8 cellular contexts compared by ENCODE assay signal in the genomic region with DNA sequence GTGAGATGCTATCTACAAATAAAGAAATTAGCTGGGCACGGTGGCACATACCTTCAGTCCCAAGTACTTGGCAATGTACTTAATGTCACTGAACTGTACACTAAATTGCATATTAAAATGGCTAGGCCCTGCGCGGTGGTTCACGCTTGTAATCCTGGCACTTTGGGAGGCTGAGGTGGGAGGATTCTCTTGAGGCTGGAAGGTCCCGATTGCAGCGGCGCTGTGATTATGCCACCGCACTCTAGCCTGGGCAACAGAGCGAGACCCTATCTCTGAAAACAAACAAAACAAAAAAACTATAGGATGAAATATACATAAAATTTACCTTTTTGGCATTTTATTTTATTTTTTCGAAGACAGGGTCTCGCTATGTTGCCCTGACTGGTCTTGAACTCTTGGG. TPM values are rescaled to one million over a fixed set of nuclear protein-coding genes. Genes with fewer than 3 reads are reported as not detected.
A peak's percentile ranks its signal among the peaks of the same experiment; 100 is the strongest.
DNase-seq lines count a peak whose midpoint lies in the region; ATAC-seq, FAIRE-seq and TF ChIP-seq lines count a peak whose summit lies in the region.

No MANE protein-coding gene starts in this region.

- peaks cover 27% of the 10 kb centered on the region for H3K4me1 Mint-ChIP-seq in activated naive CD4-positive, alpha-beta T cell treated with anti-CD3 and anti-CD28 coated beads, Interleukin-2, amount 10 ng/mL, durations not matched to agents 7 days and 5 days
- peaks cover 13% of the 10 kb centered on the region for H3K4me1 Mint-ChIP-seq in activated naive CD8-positive, alpha-beta T cell treated with anti-CD3 and anti-CD28 coated beads, Interleukin-2, amount 10 ng/mL, durations not matched to agents 7 days and 5 days

- H3K27me3 ChIP-seq in HepG2 (ENCODE audit: control insufficient read depth in 1 of 2, insufficient read depth in 2 of 2, low read length in 2 of 2) (no peaks in the 10 kb centered on the region; a peak in 1 of 5 replicates), thoracic aorta (replicated peaks; ENCODE audit: insufficient read depth) (no peaks in the 10 kb centered on the region)

- peak overlapping the region; percentile 80 for H3K4me2 ChIP-seq in HepG2 (ENCODE audit: low read depth, low read length)

- TF ChIP-seq RAD21 in HepG2 (CRISPR knock-in tag; IDR thresholded peaks at IDR 0.05) = no peak

- intact Hi-C loops in HepG2 (cut with micrococcal nuclease; ENCODE audit: unreplicated experiment) = no loop called here

- no TSS peak for BruUV-seq in HepG2 (replicated peaks; lab: Mats Ljungman, UMichigan)

- peak overlapping the region; percentile 100 for H3K9ac ChIP-seq in HepG2 (ENCODE audit: insufficient read depth, low read depth, low read length)

- no peak for TF ChIP-seq POLR2A in HepG2 (IDR thresholded peaks at IDR 0.05; ENCODE audit: insufficient read depth in 1 of 2, low read depth in 2 of 2, low read length in 2 of 2)

- CTCF ChIA-PET in activated naive CD4-positive, alpha-beta T cell treated with anti-CD3 and anti-CD28 coated beads, Interleukin-2, amount 10 ng/mL, durations not matched to agents 7 days and 5 days (lab: Charles Lee) = interaction anchor here (1.9 kb wide), 1 partner anchor 78 kb away, joined by 6 read pairs; no protein-coding TSS in a partner anchor
- CTCF ChIA-PET in HepG2 (lab: Yijun Ruan, JAX; ENCODE audit: low intra/inter-chr PET ratio, low total read pairs) = no interaction called here

- in situ Hi-C loops in HepG2 (cut with HindIII; ENCODE audit: extremely low pct_ligation_motif_present, low pct_unique_long_range_greater_than_20kb) = no loop called here

- H3K27me3 Mint-ChIP-seq in activated naive CD4-positive, alpha-beta T cell treated with anti-CD3 and anti-CD28 coated beads, Interleukin-2, amount 10 ng/mL, durations not matched to agents 7 days and 5 days = no peaks in the 10 kb centered on the region
- H3K27me3 Mint-ChIP-seq in activated naive CD8-positive, alpha-beta T cell treated with anti-CD3 and anti-CD28 coated beads, Interleukin-2, amount 10 ng/mL, durations not matched to agents 7 days and 5 days = no peaks in the 10 kb centered on the region

- peak overlapping the region; percentile 98 for H3K27ac Mint-ChIP-seq in activated naive CD4-positive, alpha-beta T cell treated with anti-CD3 and anti-CD28 coated beads, Interleukin-2, amount 10 ng/mL, durations not matched to agents 7 days and 5 days
- peak overlapping the region; percentile 97 for H3K27ac Mint-ChIP-seq in activated naive CD8-positive, alpha-beta T cell treated with anti-CD3 and anti-CD28 coated beads, Interleukin-2, amount 10 ng/mL, durations not matched to agents 7 days and 5 days

- H3K27ac ChIP-seq in HepG2 (ENCODE audit: extremely low read length, insufficient read depth, low read length) (no peak overlapping the region), thoracic aorta (no peak overlapping the region)

- H2AFZ ChIP-seq in HepG2 (ENCODE audit: low read length) = no peak overlapping the region

- peaks cover 2 to 15% of the 10 kb centered on the region in 2 experiments; a peak in 3 of 5 replicates for H3K36me3 ChIP-seq in HepG2 (replicated peaks in 1 of 2; ENCODE audit: control insufficient read depth in 1 of 2, insufficient read depth in 2 of 2, low read length in 2 of 2)
- H3K36me3 ChIP-seq in thoracic aorta = no peaks in the 10 kb centered on the region

- WGBS in HepG2 (ENCODE audit: low lambda C conversion rate) = 96% methylated on average over 11 of the region's 11 CpGs

- H3K4me3 ChIP-seq in HepG2 (replicated peaks in 1 of 3; ENCODE audit: insufficient read depth in 1 of 3, low read depth in 2 of 3, low read length in 3 of 3) (peak overlapping the region; percentile 96 to 98 (median 97)), thoracic aorta (peak overlapping the region; percentile 99)

- no peak for DNase-seq in activated naive CD4-positive, alpha-beta T cell treated with anti-CD3 and anti-CD28 coated beads, Interleukin-2, amount 10 ng/mL, durations not matched to agents 7 days and 5 days
- DNase-seq in activated naive CD4-positive, alpha-beta T cell (lab: John Stamatoyannopoulos, UW) = no peak
- no peak for DNase-seq in activated naive CD8-positive, alpha-beta T cell treated with anti-CD3 and anti-CD28 coated beads, Interleukin-2, amount 10 ng/mL, durations not matched to agents 7 days and 5 days
- DNase-seq in HepG2 (ENCODE audit: low spot score) (no peak), thoracic aorta (ENCODE audit: low spot score) (no peak), COLO668 (lab: John Stamatoyannopoulos, UW; ENCODE audit: unreplicated experiment) (no peak), hepatic stellate cell (ENCODE audit: low spot score) (no peak), NCI-H1105 treated with DMSO at 0.1 percent for 48 hours (lab: John Stamatoyannopoulos, UW) (no peak)

- no peaks in the 10 kb centered on the region for H3K9me3 Mint-ChIP-seq in activated naive CD4-positive, alpha-beta T cell treated with anti-CD3 and anti-CD28 coated beads, Interleukin-2, amount 10 ng/mL, durations not matched to agents 7 days and 5 days
- no peaks in the 10 kb centered on the region for H3K9me3 Mint-ChIP-seq in activated naive CD8-positive, alpha-beta T cell treated with anti-CD3 and anti-CD28 coated beads, Interleukin-2, amount 10 ng/mL, durations not matched to agents 7 days and 5 days

- ATAC-seq in activated naive CD8-positive, alpha-beta T cell treated with anti-CD3 and anti-CD28 coated beads, Interleukin-2, amount 10 ng/mL, durations not matched to agents 7 days and 5 days (ENCODE audit: low read depth) = no peak
- ATAC-seq in HepG2 = no peak
- ATAC-seq in thoracic aorta (ENCODE audit: insufficient number of reproducible peaks, low FRiP score, low read depth) = no peak

- peaks cover 7% of the 10 kb centered on the region for H3K36me3 Mint-ChIP-seq in activated naive CD4-positive, alpha-beta T cell treated with anti-CD3 and anti-CD28 coated beads, Interleukin-2, amount 10 ng/mL, durations not matched to agents 7 days and 5 days
- H3K36me3 Mint-ChIP-seq in activated naive CD8-positive, alpha-beta T cell treated with anti-CD3 and anti-CD28 coated beads, Interleukin-2, amount 10 ng/mL, durations not matched to agents 7 days and 5 days = peaks cover 8% of the 10 kb centered on the region

- peaks cover 26% of the 10 kb centered on the region for H4K20me1 ChIP-seq in HepG2 (ENCODE audit: insufficient read depth, low read length)

- peak overlapping the region; percentile 79 for H3K4me3 Mint-ChIP-seq in activated naive CD4-positive, alpha-beta T cell treated with anti-CD3 and anti-CD28 coated beads, Interleukin-2, amount 10 ng/mL, durations not matched to agents 7 days and 5 days
- H3K4me3 Mint-ChIP-seq in activated naive CD8-positive, alpha-beta T cell treated with anti-CD3 and anti-CD28 coated beads, Interleukin-2, amount 10 ng/mL, durations not matched to agents 7 days and 5 days = peak overlapping the region; percentile 79

- TF ChIP-seq EP300 in HepG2 (IDR thresholded peaks at IDR 0.05; ENCODE audit: low read depth in 2 of 2, low read length in 2 of 2) (no peak), HepG2 (CRISPR knock-in tag; IDR thresholded peaks at IDR 0.05; ENCODE audit: borderline replicate concordance) (no peak)

- peaks cover 46% of the 10 kb centered on the region for H3K79me2 ChIP-seq in HepG2 (ENCODE audit: insufficient read depth, low read length)

- H3K4me1 ChIP-seq in HepG2 (ENCODE audit: insufficient read depth, low read length) (peaks cover 41% of the 10 kb centered on the region), thoracic aorta (ENCODE audit: control insufficient read depth in 1 of 2, low read depth in 2 of 2) (peaks cover 21 to 34% of the 10 kb centered on the region in 2 donors)

- FAIRE-seq in HepG2 (lab: Jason Lieb, UNC) = no peak

- TF ChIP-seq CTCF in HepG2 (CRISPR knock-in tag; IDR thresholded peaks at IDR 0.05) (no peak), thoracic aorta (IDR thresholded peaks at IDR 0.05) (no peak)

- H3K9me3 ChIP-seq in HepG2 (ENCODE audit: low read length) (no peaks in the 10 kb centered on the region), thoracic aorta (no peaks in the 10 kb centered on the region)

- POLR2A ChIA-PET in activated naive CD8-positive, alpha-beta T cell treated with anti-CD3 and anti-CD28 coated beads, Interleukin-2, amount 10 ng/mL, durations not matched to agents 7 days and 5 days (lab: Charles Lee) = interaction anchor here (1.4 to 3.7 kb wide), 3 partner anchors 53 to 783 kb away, joined by 4 to 38 read pairs (median 5); a partner anchor contains a TSS
- POLR2A ChIA-PET in HepG2 (lab: Yijun Ruan, JAX) = interaction anchor here (0.8 to 1.7 kb wide), 5 partner anchors 13 to 242 kb away, joined by 3 to 9 read pairs (median 6); a partner anchor contains a TSS

RNA-seq across cellular contexts. Expression of a gene that starts 1.5 kb away (rescaled TPM):
- total RNA-seq in activated naive CD8-positive, alpha-beta T cell treated with anti-CD3 and anti-CD28 coated beads, Interleukin-2, amount 10 ng/mL, durations not matched to agents 7 days and 5 days = 100 to 1,000 TPM; 152 to 154 TPM
- total RNA-seq in HepG2 (2016; rRNA removed; fragmentation: Illumina TruSeq; extraction: Trizol) (241 and 244 TPM in 2 replicates), thoracic aorta (100 to 1,000 TPM in 1 of 2 donors, 10 to 100 TPM in 1; 94.0 to 150 TPM)
- 49.6 and 52.0 TPM in 2 replicates for total RNA-seq in HepG2 (2016; cell fraction: cytosol; rRNA removed; fragmentation: Illumina TruSeq; extraction: Trizol; ENCODE audit: low read depth)
- total RNA-seq in HepG2 (2016; cell fraction: insoluble cytoplasmic fraction; rRNA removed; fragmentation: Illumina TruSeq; extraction: Trizol) = 219 and 236 TPM in 2 replicates
- total RNA-seq in HepG2 (2016; cell fraction: membrane; rRNA removed; fragmentation: Illumina TruSeq; extraction: Trizol) = 63.0 and 67.9 TPM in 2 replicates
- total RNA-seq in HepG2 (2016; cell fraction: nucleus; rRNA removed; fragmentation: Illumina TruSeq; extraction: Trizol) = 134 and 151 TPM in 2 replicates
- polyA plus RNA-seq in HepG2 (2011; rRNA removed) = 91.2 and 92.2 TPM in 2 replicates
- polyA plus RNA-seq in HepG2 (2011; cell fraction: cytosol; rRNA removed) = 70.3 and 78.7 TPM in 2 replicates
- 243 and 250 TPM in 2 replicates for polyA plus RNA-seq in HepG2 (2011; cell fraction: nucleus; rRNA removed)
- polyA plus RNA-seq in HepG2 (2012) = 151 and 176 TPM in 2 replicates
- 11.2 and 14.3 TPM in 2 replicates for polyA plus RNA-seq in HepG2 (2016; cell fraction: cytosol; fragmentation: Illumina TruSeq; extraction: Trizol; ENCODE audit: low read depth)
- 177 and 198 TPM in 2 replicates for polyA plus RNA-seq in HepG2 (2016; cell fraction: insoluble cytoplasmic fraction; fragmentation: Illumina TruSeq; extraction: Trizol; ENCODE audit: low read depth)
- polyA plus RNA-seq in HepG2 (2016; cell fraction: membrane; fragmentation: Illumina TruSeq; extraction: Trizol; ENCODE audit: low read depth) = 27.4 and 32.0 TPM in 2 replicates
- polyA plus RNA-seq in HepG2 (2016; cell fraction: nucleus; fragmentation: Illumina TruSeq; extraction: Trizol; ENCODE audit: insufficient read depth, low read depth) = 244 and 264 TPM in 2 replicates
- 152 and 244 TPM in 2 replicates for polyA minus RNA-seq in HepG2 (2011; rRNA and poly(A)+ RNA removed; ENCODE audit: low replicate concordance)
- polyA minus RNA-seq in HepG2 (2011; cell fraction: cytosol; rRNA and poly(A)+ RNA removed) = 100 and 101 TPM in 2 replicates
- polyA minus RNA-seq in HepG2 (2011; cell fraction: nucleus; rRNA and poly(A)+ RNA removed) = 124 and 130 TPM in 2 replicates

RNA-seq across cellular contexts. Expression of a gene that starts 38.9 kb away (rescaled TPM):
- total RNA-seq in activated naive CD8-positive, alpha-beta T cell treated with anti-CD3 and anti-CD28 coated beads, Interleukin-2, amount 10 ng/mL, durations not matched to agents 7 days and 5 days = 10 to 100 TPM; 18.6 to 22.1 TPM
- total RNA-seq in HepG2 (2016; rRNA removed; fragmentation: Illumina TruSeq; extraction: Trizol) (20.6 and 33.7 TPM in 2 replicates), thoracic aorta (10 to 100 TPM in 1 of 2 donors, 1 to 10 TPM in 1; 6.5 to 29.6 TPM)
- 10.1 and 10.2 TPM in 2 replicates for total RNA-seq in HepG2 (2016; cell fraction: cytosol; rRNA removed; fragmentation: Illumina TruSeq; extraction: Trizol; ENCODE audit: low read depth)
- total RNA-seq in HepG2 (2016; cell fraction: insoluble cytoplasmic fraction; rRNA removed; fragmentation: Illumina TruSeq; extraction: Trizol) = 22.2 and 35.3 TPM in 2 replicates
- total RNA-seq in HepG2 (2016; cell fraction: membrane; rRNA removed; fragmentation: Illumina TruSeq; extraction: Trizol) = 13.0 and 13.3 TPM in 2 replicates
- total RNA-seq in HepG2 (2016; cell fraction: nucleus; rRNA removed; fragmentation: Illumina TruSeq; extraction: Trizol) = 18.8 and 19.1 TPM in 2 replicates
- 45.2 and 46.2 TPM in 2 replicates for polyA plus RNA-seq in HepG2 (2011; rRNA removed)
- 17.4 and 28.0 TPM in 2 replicates for polyA plus RNA-seq in HepG2 (2011; cell fraction: cytosol; rRNA removed)
- 34.3 and 35.3 TPM in 2 replicates for polyA plus RNA-seq in HepG2 (2011; cell fraction: nucleus; rRNA removed)
- polyA plus RNA-seq in HepG2 (2012) = 22.7 and 25.0 TPM in 2 replicates
- polyA plus RNA-seq in HepG2 (2016; cell fraction: cytosol; fragmentation: Illumina TruSeq; extraction: Trizol; ENCODE audit: low read depth) = 8.9 and 11.6 TPM in 2 replicates
- 46.0 and 46.5 TPM in 2 replicates for polyA plus RNA-seq in HepG2 (2016; cell fraction: insoluble cytoplasmic fraction; fragmentation: Illumina TruSeq; extraction: Trizol; ENCODE audit: low read depth)
- 14.2 and 16.9 TPM in 2 replicates for polyA plus RNA-seq in HepG2 (2016; cell fraction: membrane; fragmentation: Illumina TruSeq; extraction: Trizol; ENCODE audit: low read depth)
- 34.2 and 34.5 TPM in 2 replicates for polyA plus RNA-seq in HepG2 (2016; cell fraction: nucleus; fragmentation: Illumina TruSeq; extraction: Trizol; ENCODE audit: insufficient read depth, low read depth)
- 102 and 111 TPM in 2 replicates for polyA minus RNA-seq in HepG2 (2011; rRNA and poly(A)+ RNA removed; ENCODE audit: low replicate concordance)
- 18.2 and 21.3 TPM in 2 replicates for polyA minus RNA-seq in HepG2 (2011; cell fraction: cytosol; rRNA and poly(A)+ RNA removed)
- polyA minus RNA-seq in HepG2 (2011; cell fraction: nucleus; rRNA and poly(A)+ RNA removed) = 8.0 and 15.6 TPM in 2 replicates

RNA-seq across cellular contexts. Expression of a gene that starts 50.3 kb away (rescaled TPM):
- total RNA-seq in activated naive CD8-positive, alpha-beta T cell treated with anti-CD3 and anti-CD28 coated beads, Interleukin-2, amount 10 ng/mL, durations not matched to agents 7 days and 5 days = 10 to 100 TPM; 49.5 to 51.1 TPM
- total RNA-seq in HepG2 (2016; rRNA removed; fragmentation: Illumina TruSeq; extraction: Trizol) = 3.7 and 6.4 TPM in 2 replicates
- total RNA-seq in HepG2 (2016; cell fraction: cytosol; rRNA removed; fragmentation: Illumina TruSeq; extraction: Trizol; ENCODE audit: low read depth) = 1.4 and 1.5 TPM in 2 replicates
- total RNA-seq in HepG2 (2016; cell fraction: insoluble cytoplasmic fraction; rRNA removed; fragmentation: Illumina TruSeq; extraction: Trizol) = 3.5 and 6.3 TPM in 2 replicates
- 3.9 and 4.8 TPM in 2 replicates for total RNA-seq in HepG2 (2016; cell fraction: membrane; rRNA removed; fragmentation: Illumina TruSeq; extraction: Trizol)
- total RNA-seq in HepG2 (2016; cell fraction: nucleus; rRNA removed; fragmentation: Illumina TruSeq; extraction: Trizol) = 5.8 and 6.9 TPM in 2 replicates
- polyA plus RNA-seq in HepG2 (2011; rRNA removed) = 15.8 and 17.0 TPM in 2 replicates
- 14.4 and 28.9 TPM in 2 replicates for polyA plus RNA-seq in HepG2 (2011; cell fraction: cytosol; rRNA removed)
- 16.3 and 21.2 TPM in 2 replicates for polyA plus RNA-seq in HepG2 (2011; cell fraction: nucleus; rRNA removed)
- 8.1 and 11.8 TPM in 2 replicates for polyA plus RNA-seq in HepG2 (2012)
- polyA plus RNA-seq in HepG2 (2016; cell fraction: cytosol; fragmentation: Illumina TruSeq; extraction: Trizol; ENCODE audit: low read depth) = 3.3 and 4.7 TPM in 2 replicates
- polyA plus RNA-seq in HepG2 (2016; cell fraction: insoluble cytoplasmic fraction; fragmentation: Illumina TruSeq; extraction: Trizol; ENCODE audit: low read depth) = 5.7 and 8.1 TPM in 2 replicates
- polyA plus RNA-seq in HepG2 (2016; cell fraction: membrane; fragmentation: Illumina TruSeq; extraction: Trizol; ENCODE audit: low read depth) = 5.6 and 6.2 TPM in 2 replicates
- polyA plus RNA-seq in HepG2 (2016; cell fraction: nucleus; fragmentation: Illumina TruSeq; extraction: Trizol; ENCODE audit: insufficient read depth, low read depth) = 21.2 and 23.6 TPM in 2 replicates
- 12.0 and 35.8 TPM in 2 replicates for polyA minus RNA-seq in HepG2 (2011; rRNA and poly(A)+ RNA removed; ENCODE audit: low replicate concordance)
- 12.9 and 20.5 TPM in 2 replicates for polyA minus RNA-seq in HepG2 (2011; cell fraction: cytosol; rRNA and poly(A)+ RNA removed)
- 5.7 TPM in 2 replicates for polyA minus RNA-seq in HepG2 (2011; cell fraction: nucleus; rRNA and poly(A)+ RNA removed)
- total RNA-seq in thoracic aorta = 10 to 100 TPM; 18.7 to 19.1 TPM
